Comparison of ENCODE assay signal across 1 cellular context in the genomic region with DNA sequence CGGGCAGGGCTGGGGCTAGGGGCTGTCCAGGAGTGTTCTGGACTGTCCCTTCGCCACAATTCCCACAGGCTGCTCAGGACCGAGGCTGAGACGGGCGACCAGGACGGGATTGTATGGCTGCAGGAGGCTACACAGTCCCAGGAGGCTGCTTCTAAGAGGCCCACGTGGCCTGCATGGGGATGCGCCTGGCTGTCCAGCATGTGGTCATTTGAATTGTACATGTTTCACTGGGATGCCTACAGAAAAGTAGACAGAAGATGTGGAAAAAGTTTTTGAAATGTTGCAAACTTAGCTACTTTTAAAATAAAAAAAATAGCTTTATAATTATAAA.
TF ChIP-seq lines count a peak whose summit lies in the region.

No MANE protein-coding gene starts in this region.

TF ChIP-seq in K562, 482 proteins besides CTCF, POLR2A, EP300 and RAD21 (continued from another document):
- TF ChIP-seq, protein P1, sequence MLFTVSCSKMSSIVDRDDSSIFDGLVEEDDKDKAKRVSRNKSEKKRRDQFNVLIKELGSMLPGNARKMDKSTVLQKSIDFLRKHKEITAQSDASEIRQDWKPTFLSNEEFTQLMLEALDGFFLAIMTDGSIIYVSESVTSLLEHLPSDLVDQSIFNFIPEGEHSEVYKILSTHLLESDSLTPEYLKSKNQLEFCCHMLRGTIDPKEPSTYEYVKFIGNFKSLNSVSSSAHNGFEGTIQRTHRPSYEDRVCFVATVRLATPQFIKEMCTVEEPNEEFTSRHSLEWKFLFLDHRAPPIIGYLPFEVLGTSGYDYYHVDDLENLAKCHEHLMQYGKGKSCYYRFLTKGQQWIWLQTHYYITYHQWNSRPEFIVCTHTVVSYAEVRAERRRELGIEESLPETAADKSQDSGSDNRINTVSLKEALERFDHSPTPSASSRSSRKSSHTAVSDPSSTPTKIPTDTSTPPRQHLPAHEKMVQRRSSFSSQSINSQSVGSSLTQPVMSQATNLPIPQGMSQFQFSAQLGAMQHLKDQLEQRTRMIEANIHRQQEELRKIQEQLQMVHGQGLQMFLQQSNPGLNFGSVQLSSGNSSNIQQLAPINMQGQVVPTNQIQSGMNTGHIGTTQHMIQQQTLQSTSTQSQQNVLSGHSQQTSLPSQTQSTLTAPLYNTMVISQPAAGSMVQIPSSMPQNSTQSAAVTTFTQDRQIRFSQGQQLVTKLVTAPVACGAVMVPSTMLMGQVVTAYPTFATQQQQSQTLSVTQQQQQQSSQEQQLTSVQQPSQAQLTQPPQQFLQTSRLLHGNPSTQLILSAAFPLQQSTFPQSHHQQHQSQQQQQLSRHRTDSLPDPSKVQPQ (CRISPR knock-in tag; IDR thresholded peaks at IDR 0.05; ENCODE audit: borderline replicate concordance) = no peak
- TF ChIP-seq, protein P2, sequence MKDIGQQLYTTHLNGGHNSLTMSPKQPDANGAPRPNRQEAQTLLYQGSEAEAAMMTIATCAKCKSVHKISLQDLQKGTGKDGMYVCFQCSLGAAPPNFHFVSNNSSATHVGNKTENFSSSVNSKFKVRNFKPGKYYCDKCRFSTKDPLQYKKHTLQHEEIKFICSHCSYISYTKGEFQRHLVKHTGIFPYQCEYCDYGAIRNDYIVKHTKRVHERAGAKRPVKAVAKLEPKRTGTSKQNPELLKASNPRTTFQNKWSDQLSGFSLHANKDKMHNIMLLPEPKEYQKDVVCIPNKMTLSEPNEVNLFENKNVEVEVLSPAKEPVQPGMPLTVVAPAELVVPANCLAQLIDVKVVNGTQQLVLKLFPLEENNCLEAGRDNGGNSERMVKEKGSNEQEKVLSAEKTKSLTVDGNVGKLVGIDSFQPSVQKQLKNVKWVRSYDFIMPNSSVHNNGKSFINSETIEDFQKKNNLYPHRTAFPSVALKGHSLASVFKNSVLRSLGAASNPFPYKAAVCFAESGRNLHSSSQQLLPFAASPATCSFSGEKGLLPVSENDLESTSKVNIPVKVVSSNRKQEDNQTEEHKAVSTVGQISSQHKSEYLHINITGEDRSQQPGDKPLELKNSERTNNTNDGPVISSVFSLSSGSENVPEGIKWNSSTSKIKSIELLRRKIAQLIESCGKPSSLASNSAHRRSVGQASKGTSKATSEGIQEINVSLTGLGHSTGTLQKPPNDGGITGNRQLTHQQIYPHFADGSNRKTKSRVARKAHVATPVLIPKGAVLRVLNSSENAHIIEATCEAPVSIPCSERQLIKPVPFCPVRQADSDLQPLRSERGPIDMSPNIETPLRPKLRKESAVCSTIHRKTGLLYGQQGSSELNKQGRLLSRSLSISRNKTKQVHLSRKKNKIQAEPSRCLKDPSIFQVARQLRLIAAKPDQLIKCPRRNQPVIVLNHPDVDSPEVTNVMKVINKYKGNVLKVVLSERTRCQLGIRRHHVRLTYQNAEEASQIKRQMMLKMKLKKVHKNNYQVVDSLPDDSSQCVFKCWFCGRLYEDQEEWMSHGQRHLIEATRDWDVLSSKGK (CRISPR knock-in tag; IDR thresholded peaks at IDR 0.05) = no peak
- TF ChIP-seq ZSCAN32 (CRISPR knock-in tag; IDR thresholded peaks at IDR 0.05) (no peak), RBFOX2 (IDR thresholded peaks at IDR 0.05; ENCODE audit: low read depth, low read length) (peak; percentile 58), HNRNPLL (IDR thresholded peaks at IDR 0.05; ENCODE audit: low read depth, low read length, poor library complexity, severe bottlenecking) (no peak), RHOXF2B (CRISPR knock-in tag; conservative IDR thresholded peaks at IDR 0.05) (no peak), FOXM1 (IDR thresholded peaks at IDR 0.05; ENCODE audit: low read depth) (no peak), FOXM1 (CRISPR knock-in tag; IDR thresholded peaks at IDR 0.05; ENCODE audit: low read depth) (no peak), POLR2G (IDR thresholded peaks at IDR 0.05; ENCODE audit: low read depth, low read length) (0 out of 2 replicates have a peak, but pooled peaks have one; percentile 53), HDAC2 (IDR thresholded peaks at IDR 0.05) (no peak), RBM34 (IDR thresholded peaks at IDR 0.05; ENCODE audit: borderline replicate concordance, insufficient read depth, low read length) (no peak)
- TF ChIP-seq, protein P3, sequence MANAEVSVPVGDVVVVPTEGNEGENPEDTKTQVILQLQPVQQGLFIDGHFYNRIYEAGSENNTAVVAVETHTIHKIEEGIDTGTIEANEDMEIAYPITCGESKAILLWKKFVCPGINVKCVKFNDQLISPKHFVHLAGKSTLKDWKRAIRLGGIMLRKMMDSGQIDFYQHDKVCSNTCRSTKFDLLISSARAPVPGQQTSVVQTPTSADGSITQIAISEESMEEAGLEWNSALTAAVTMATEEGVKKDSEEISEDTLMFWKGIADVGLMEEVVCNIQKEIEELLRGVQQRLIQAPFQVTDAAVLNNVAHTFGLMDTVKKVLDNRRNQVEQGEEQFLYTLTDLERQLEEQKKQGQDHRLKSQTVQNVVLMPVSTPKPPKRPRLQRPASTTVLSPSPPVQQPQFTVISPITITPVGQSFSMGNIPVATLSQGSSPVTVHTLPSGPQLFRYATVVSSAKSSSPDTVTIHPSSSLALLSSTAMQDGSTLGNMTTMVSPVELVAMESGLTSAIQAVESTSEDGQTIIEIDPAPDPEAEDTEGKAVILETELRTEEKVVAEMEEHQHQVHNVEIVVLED (CRISPR knock-in tag; IDR thresholded peaks at IDR 0.05) = no peak
TF ChIP-seq in K562: peak in this region for 2.
